12 cellular contexts compared by ENCODE assay signal in the genomic region with DNA sequence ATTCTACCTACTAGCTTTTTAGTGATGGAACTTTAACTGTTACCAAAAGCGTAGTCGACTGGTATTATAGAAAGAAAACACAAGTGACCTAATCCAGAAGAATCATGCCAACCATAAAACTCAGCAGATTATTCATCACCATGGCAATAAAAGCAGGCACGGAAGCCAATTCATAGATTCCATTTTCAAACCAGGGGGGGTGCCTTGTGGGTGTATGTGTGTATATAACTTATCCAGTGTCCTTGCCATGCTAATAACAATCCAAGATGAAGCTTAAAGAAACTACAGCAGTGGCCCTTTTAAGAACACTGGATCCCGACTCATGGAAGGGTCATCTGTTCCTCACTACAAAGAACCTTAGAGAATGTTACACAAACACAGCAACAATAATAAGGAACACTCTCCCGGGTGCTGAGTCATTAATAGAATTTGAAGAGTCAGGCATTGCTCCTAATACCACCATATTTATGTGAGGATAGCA.
DNase-seq lines count a peak whose midpoint lies in the region; TF ChIP-seq lines count a peak whose summit lies in the region.
"Had no signal": no experiment of that assay in that cellular context is flagged by ENCODE, and none has a peak within 500 bp of the region (broad histone marks: within the 10 kb centered on the region; RNA-seq: fewer than 3 reads in every experiment).

No MANE protein-coding gene starts in this region.

- H3K36me3 Mint-ChIP-seq in chondrocyte (ENCODE audit: low read depth) = peaks cover 7% of the 10 kb centered on the region
- H3K36me3 Mint-ChIP-seq: CD4-positive, CD25-positive, alpha-beta regulatory T cell had no signal

- peak overlapping the region; percentile 91 for H3K27ac Mint-ChIP-seq in chondrocyte (ENCODE audit: unreplicated experiment)
- H3K27ac Mint-ChIP-seq: CD4-positive, CD25-positive, alpha-beta regulatory T cell; stimulated activated naive CD8-positive, alpha-beta T cell treated with anti-CD3 and anti-CD28 coated beads, Interleukin-15, Interleukin-2, amounts not matched to agents 100 ng/mL and 50 ng/mL, for 24 hours had no signal

- H3K9me3 ChIP-seq in AG04450 (ENCODE audit: control insufficient read depth, insufficient read depth, low read length) (no peaks in the 10 kb centered on the region), mesenchymal stem cell (ENCODE audit: control insufficient read depth, low read length) (no peaks in the 10 kb centered on the region)

- no peak overlapping the region for H3K27ac ChIP-seq in AG04450 (ENCODE audit: low read depth, low read length)
- H3K27ac ChIP-seq in mesenchymal stem cell (ENCODE audit: low read length, poor library complexity, severe bottlenecking) = peak overlapping the region; percentile 67
- H3K27ac ChIP-seq in dorsolateral prefrontal cortex = peak overlapping the region in 1 of 59 donors; percentile 18

- H3K4ac ChIP-seq in mesenchymal stem cell (ENCODE audit: low read depth in 1 of 2, low read length in 2 of 2) = peak overlapping the region; percentile 9 to 58

- H4K8ac ChIP-seq in mesenchymal stem cell (ENCODE audit: low read length) = no peak overlapping the region

- 65% methylated on average over 3 of the region's 5 CpGs for WGBS in mesenchymal stem cell

- CTCF ChIA-PET in AG04450 (lab: Charles Lee) = no interaction called here

- H2BK12ac ChIP-seq in mesenchymal stem cell (ENCODE audit: low read length in 2 of 2) = no peak overlapping the region

- no peak overlapping the region for H2AFZ ChIP-seq in mesenchymal stem cell (ENCODE audit: low read depth, low read length)

- H3K36me3 ChIP-seq in mesenchymal stem cell (ENCODE audit: control insufficient read depth in 1 of 2, insufficient read depth in 2 of 2, low read depth in 1 of 2, low read length in 2 of 2) = peaks cover 0 to 3% of the 10 kb centered on the region in 2 experiments

- H2BK5ac ChIP-seq in mesenchymal stem cell (ENCODE audit: low read depth, low read length, poor library complexity, severe bottlenecking) = no peak overlapping the region

- H3K23ac ChIP-seq in mesenchymal stem cell (ENCODE audit: low read length in 2 of 2) = no peak overlapping the region

- peak; percentile 21 for DNase-seq in AG04450 (ENCODE audit: low read depth, low spot score)
- peak; percentile 38 for DNase-seq in HT1080 (ENCODE audit: low read depth)
- DNase-seq in chondrocyte (ENCODE audit: low spot score) = no peak
- peak; percentile 77 for DNase-seq in mesenchymal stem cell
- DNase-seq in KG1 (lab: John Stamatoyannopoulos, UW) = no peak
- no peak for DNase-seq in dorsolateral prefrontal cortex
- no peak for DNase-seq in anterior cingulate cortex (lab: John Stamatoyannopoulos, UW)
- DNase-seq in T-helper 2 cell = no peak
- DNase-seq: CD4-positive, CD25-positive, alpha-beta regulatory T cell; NCI-H1694; SIG-M5 had no signal

- no peak overlapping the region for H4K91ac ChIP-seq in mesenchymal stem cell (ENCODE audit: low read length)

- H3K9me3 Mint-ChIP-seq in chondrocyte (ENCODE audit: low read depth) = peaks cover 5% of the 10 kb centered on the region
- H3K9me3 Mint-ChIP-seq: stimulated activated naive CD8-positive, alpha-beta T cell treated with anti-CD3 and anti-CD28 coated beads, Interleukin-15, Interleukin-2, amounts not matched to agents 100 ng/mL and 50 ng/mL, for 24 hours had no signal

- POLR2A ChIA-PET in AG04450 (lab: Yijun Ruan, JAX) = no interaction called here

- no peaks in the 10 kb centered on the region for H3K27me3 Mint-ChIP-seq in chondrocyte (ENCODE audit: low read depth)
- H3K27me3 Mint-ChIP-seq: stimulated activated naive CD8-positive, alpha-beta T cell treated with anti-CD3 and anti-CD28 coated beads, Interleukin-15, Interleukin-2, amounts not matched to agents 100 ng/mL and 50 ng/mL, for 24 hours had no signal

- TF ChIP-seq CTCF in AG04450 (IDR thresholded peaks at IDR 0.05; ENCODE audit: low read depth, low read length) (no peak), chondrocyte (IDR thresholded peaks at IDR 0.05) (no peak), dorsolateral prefrontal cortex (IDR thresholded peaks at IDR 0.05 in 54 of 56, conservative IDR thresholded peaks at IDR 0.05 in 2 of 56; ENCODE audit: low read depth in 1 of 56, partially characterized antibody in 56 of 56) (no peak)

- H2BK120ac ChIP-seq in mesenchymal stem cell (ENCODE audit: low read depth, low read length) = no peak overlapping the region

- H3K4me1 ChIP-seq in mesenchymal stem cell (ENCODE audit: control insufficient read depth, insufficient read depth, low read depth, low read length) = peaks cover 4% of the 10 kb centered on the region

- H3K9ac ChIP-seq in mesenchymal stem cell (ENCODE audit: low read length) = peak overlapping the region; percentile 84

- no peak overlapping the region for H3K14ac ChIP-seq in mesenchymal stem cell (ENCODE audit: low read length in 2 of 2)

- intact Hi-C loops in dorsolateral prefrontal cortex (cut with DNase I) = no loop called here

- no peaks in the 10 kb centered on the region for H3K27me3 ChIP-seq in AG04450 (ENCODE audit: control insufficient read depth, insufficient read depth, low read length)
- H3K27me3 ChIP-seq in mesenchymal stem cell (ENCODE audit: control insufficient read depth in 1 of 2, insufficient read depth in 1 of 2, low read length in 2 of 2) = no peaks in the 10 kb centered on the region
- no peaks in the 10 kb centered on the region for H3K27me3 ChIP-seq in dorsolateral prefrontal cortex

- H3K4me1 Mint-ChIP-seq in chondrocyte (ENCODE audit: low read depth) = peaks cover 77% of the 10 kb centered on the region
- H3K4me1 Mint-ChIP-seq: CD4-positive, CD25-positive, alpha-beta regulatory T cell had no signal

- H3K4me3 ChIP-seq in AG04450 (ENCODE audit: low read depth, low read length) (no peak overlapping the region), mesenchymal stem cell (ENCODE audit: insufficient read depth in 1 of 2, low read depth in 1 of 2, low read length in 2 of 2) (peak overlapping the region in 1 of 2 experiments; percentile 49), dorsolateral prefrontal cortex (no peak overlapping the region)

- H2AK5ac ChIP-seq in mesenchymal stem cell (ENCODE audit: low read length, severe bottlenecking) = no peak overlapping the region

- no peak overlapping the region for H3K4me3 Mint-ChIP-seq in chondrocyte (ENCODE audit: unreplicated experiment)
- H3K4me3 Mint-ChIP-seq: CD4-positive, CD25-positive, alpha-beta regulatory T cell; stimulated activated naive CD8-positive, alpha-beta T cell treated with anti-CD3 and anti-CD28 coated beads, Interleukin-15, Interleukin-2, amounts not matched to agents 100 ng/mL and 50 ng/mL, for 24 hours had no signal

- no peak overlapping the region for H3K4me2 ChIP-seq in mesenchymal stem cell (ENCODE audit: low read length, poor library complexity, severe bottlenecking)

- H3K79me1 ChIP-seq in mesenchymal stem cell (replicated peaks; ENCODE audit: low read length, poor library complexity, severe bottlenecking) = peaks cover 2% of the 10 kb centered on the region

- H2BK15ac ChIP-seq in mesenchymal stem cell (ENCODE audit: low read depth, poor library complexity, severe bottlenecking) = no peak overlapping the region

- H3K18ac ChIP-seq in mesenchymal stem cell (ENCODE audit: low read depth in 1 of 2, low read length in 2 of 2) = no peak overlapping the region

Comparison
In these comparisons a context has a peak if more than half of its experiments do, and no peak if none do; other contexts are left out.
1. DNase-seq: peak in AG04450 (single experiment), HT1080 (single experiment) and mesenchymal stem cell (single experiment); none in chondrocyte (single experiment), KG1 (single experiment), dorsolateral prefrontal cortex (0 of 10), anterior cingulate cortex (0 of 58) and T-helper 2 cell (0 of 5).